ENCODE assay signal across 10 cellular contexts in the genomic region with DNA sequence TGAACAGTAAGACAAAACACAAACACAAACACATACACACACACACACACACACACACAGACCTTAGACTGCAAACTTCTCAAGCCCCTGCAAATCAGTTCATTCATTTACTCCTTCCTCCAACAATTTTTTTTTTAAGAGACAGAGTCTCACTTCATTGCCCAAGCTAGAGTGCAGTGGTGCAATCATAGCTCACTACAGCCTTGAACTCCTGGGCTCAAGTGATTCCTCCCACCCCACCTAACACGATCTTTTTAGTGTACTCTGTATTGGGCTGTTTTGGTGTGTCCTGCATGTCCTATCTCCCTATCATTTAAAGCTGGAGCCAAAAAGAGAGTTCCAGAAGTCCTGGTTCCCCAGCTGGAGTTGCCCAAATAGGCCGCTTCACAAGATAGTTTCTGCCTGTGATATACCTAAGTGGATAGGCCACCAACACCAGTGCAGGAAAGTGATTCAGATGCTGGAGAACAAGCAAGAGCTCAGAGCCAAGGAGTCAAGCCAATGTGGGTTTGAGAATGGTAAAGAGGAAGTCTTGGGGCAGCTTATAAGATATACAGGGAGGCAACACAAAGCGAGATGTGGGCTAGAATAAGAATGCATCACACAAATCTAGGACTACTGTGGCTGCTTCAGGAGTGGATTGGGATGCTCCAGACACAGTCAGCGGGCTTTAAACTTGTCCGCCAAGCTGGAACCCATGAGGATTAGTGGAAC.
DNase-seq lines count a peak whose midpoint lies in the region; ATAC-seq, FAIRE-seq and TF ChIP-seq lines count a peak whose summit lies in the region.
"Had no signal": no experiment of that assay in that cellular context is flagged by ENCODE, and none has a peak within 500 bp of the region (broad histone marks: within the 10 kb centered on the region; RNA-seq: fewer than 3 reads in every experiment).

No MANE protein-coding gene starts in this region.

- H3K79me2 ChIP-seq in astrocyte (ENCODE audit: insufficient read depth, low read length) = no peaks in the 10 kb centered on the region

- FAIRE-seq in astrocyte (lab: Jason Lieb, UNC) = no peak

- no peak overlapping the region for H3K27ac Mint-ChIP-seq in astrocyte (ENCODE audit: unreplicated experiment)
- H3K27ac Mint-ChIP-seq: activated CD4-positive, alpha-beta T cell treated with anti-CD3 and anti-CD28 coated beads for 36 hours; CD14-positive monocyte had no signal

- no peak for TF ChIP-seq CTCF in astrocyte (IDR thresholded peaks at IDR 0.05; ENCODE audit: insufficient read depth, low read depth, low read length)
- TF ChIP-seq CTCF in lower leg skin (IDR thresholded peaks at IDR 0.05) = no peak
- no peak for TF ChIP-seq CTCF in breast epithelium (IDR thresholded peaks at IDR 0.05)

- H3K27me3 ChIP-seq in astrocyte (ENCODE audit: insufficient read depth, low read length) (no peaks in the 10 kb centered on the region), breast epithelium (no peaks in the 10 kb centered on the region)

- H3K9me3 Mint-ChIP-seq in astrocyte (ENCODE audit: unreplicated experiment) = no peaks in the 10 kb centered on the region

- no peaks in the 10 kb centered on the region for H4K20me1 ChIP-seq in astrocyte (ENCODE audit: insufficient read depth, low read length)

- TF ChIP-seq POLR2A in lower leg skin (IDR thresholded peaks at IDR 0.05) (no peak), breast epithelium (IDR thresholded peaks at IDR 0.05) (no peak)

- H3K27me3 Mint-ChIP-seq in astrocyte (ENCODE audit: low read depth, unreplicated experiment) = no peaks in the 10 kb centered on the region
- H3K27me3 Mint-ChIP-seq: activated CD4-positive, alpha-beta T cell treated with anti-CD3 and anti-CD28 coated beads for 36 hours had no signal

- no peaks in the 10 kb centered on the region for H3K9me3 ChIP-seq in astrocyte (ENCODE audit: insufficient read depth, low read depth, low read length)
- H3K9me3 ChIP-seq in breast epithelium = no peaks in the 10 kb centered on the region

- no peak overlapping the region for H2AFZ ChIP-seq in astrocyte (ENCODE audit: low read depth, low read length)

- peaks cover 13% of the 10 kb centered on the region for H3K4me1 Mint-ChIP-seq in astrocyte (ENCODE audit: low read depth, unreplicated experiment)
- H3K4me1 Mint-ChIP-seq: activated CD4-positive, alpha-beta T cell treated with anti-CD3 and anti-CD28 coated beads for 36 hours; CD14-positive monocyte had no signal

- no peaks in the 10 kb centered on the region for H3K36me3 ChIP-seq in astrocyte (ENCODE audit: insufficient read depth, low read length)
- H3K36me3 ChIP-seq in breast epithelium = no peaks in the 10 kb centered on the region

- 88 to 93% methylated on average over 5 of the region's 5 CpGs for WGBS in lower leg skin, 2 donors

- no peak overlapping the region for H3K9ac ChIP-seq in astrocyte (ENCODE audit: low read length)

- H3K4me1 ChIP-seq in astrocyte (ENCODE audit: insufficient read depth, low read length) (no peaks in the 10 kb centered on the region), breast epithelium (no peaks in the 10 kb centered on the region)

- peak overlapping the region; percentile 2 for H3K4me3 Mint-ChIP-seq in astrocyte (ENCODE audit: unreplicated experiment)
- H3K4me3 Mint-ChIP-seq: activated CD4-positive, alpha-beta T cell treated with anti-CD3 and anti-CD28 coated beads for 36 hours; CD14-positive monocyte had no signal

- ATAC-seq in GM18499 (IDR thresholded peaks at IDR 0.05; ENCODE audit: insufficient read depth, unreplicated experiment) (peak; percentile 25), GM21423 (IDR thresholded peaks at IDR 0.05; ENCODE audit: unreplicated experiment) (peak; percentile 20), HG03103 (IDR thresholded peaks at IDR 0.05; ENCODE audit: low read depth, unreplicated experiment) (peak; percentile 23)
- ATAC-seq: activated CD4-positive, alpha-beta T cell treated with anti-CD3 and anti-CD28 coated beads for 36 hours had no signal

- H3K4me3 ChIP-seq in astrocyte (ENCODE audit: insufficient read depth, low read depth, low read length) (no peak overlapping the region), lower leg skin (ENCODE audit: low read depth, poor library complexity, severe bottlenecking) (no peak overlapping the region), breast epithelium (no peak overlapping the region)

- H3K4me2 ChIP-seq in astrocyte (ENCODE audit: low read length) = no peak overlapping the region

- H3K36me3 Mint-ChIP-seq in astrocyte (ENCODE audit: low read depth, unreplicated experiment) = no peaks in the 10 kb centered on the region
- H3K36me3 Mint-ChIP-seq: CD14-positive monocyte had no signal

- H3K27ac ChIP-seq in astrocyte (ENCODE audit: low read depth, low read length) (no peak overlapping the region), breast epithelium (no peak overlapping the region)

- intact Hi-C loops in lower leg skin (cut with DNase I; ENCODE audit: low total_unique reads) = no loop called here
- intact Hi-C loops in breast epithelium (cut with DNase I; ENCODE audit: low total_unique reads) = no loop called here

- DNase-seq in astrocyte (ENCODE audit: low read depth) = no peak
- DNase-seq in hepatic stellate cell (ENCODE audit: low spot score) = no peak
- no peak for DNase-seq in lower leg skin (ENCODE audit: low spot score in 2 of 2)
- DNase-seq in breast epithelium (ENCODE audit: low spot score in 2 of 2) = no peak
- no peak for DNase-seq in HT-29 (ENCODE audit: low spot score)
- DNase-seq: activated CD4-positive, alpha-beta T cell treated with anti-CD3 and anti-CD28 coated beads for 36 hours had no signal
